In the genomic region with DNA sequence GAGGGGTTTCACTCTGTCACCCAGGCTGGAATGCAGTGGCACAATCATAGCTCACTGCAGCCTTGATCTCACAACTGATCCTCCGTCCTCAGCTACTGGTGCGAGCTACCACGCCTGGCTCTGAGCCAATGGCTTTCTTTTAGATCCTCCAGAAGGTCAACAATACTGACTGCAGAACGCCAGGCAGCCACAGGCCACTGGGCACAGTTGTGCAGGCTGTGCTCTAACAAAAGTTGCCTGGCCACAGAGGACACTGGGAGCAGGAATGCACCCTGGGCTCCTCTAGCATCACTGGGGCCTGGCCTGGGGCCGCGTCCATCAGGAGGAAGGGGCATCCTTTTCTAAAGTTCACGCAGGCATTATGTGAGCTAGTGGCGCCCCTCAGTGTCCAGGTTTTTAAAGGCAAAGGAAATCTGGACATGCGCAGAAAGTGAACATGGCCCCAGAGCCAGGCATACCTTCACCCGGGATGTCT, we compare ENCODE assay signal across 8 cellular contexts. TPM values are rescaled to one million over a fixed set of nuclear protein-coding genes. Genes with fewer than 3 reads are reported as not detected.
DNase-seq lines count a peak whose midpoint lies in the region; ATAC-seq and TF ChIP-seq lines count a peak whose summit lies in the region.

No MANE protein-coding gene starts in this region.

- no peaks in the 10 kb centered on the region for H3K79me1 ChIP-seq in IMR-90 (ENCODE audit: low read depth in 1 of 2, low read length in 2 of 2)

- H2BK20ac ChIP-seq in IMR-90 (ENCODE audit: low read depth, low read length), result no peak overlapping the region

- no peak overlapping the region for H3K27ac ChIP-seq in IMR-90 (ENCODE audit: insufficient read depth, low read length)
- no peak overlapping the region for H3K27ac ChIP-seq in right lobe of liver

- no TSS peak for BruUV-seq in IMR-90 (replicated peaks; lab: Mats Ljungman, UMichigan)

- ATAC-seq in IMR-90 (ENCODE audit: low read depth) (peak; percentile 55), right lobe of liver (peak in 1 of 4 donors; percentile 33), HG03097 (IDR thresholded peaks at IDR 0.05; ENCODE audit: low FRiP score, unreplicated experiment) (no peak), GM19324 (IDR thresholded peaks at IDR 0.05; ENCODE audit: low FRiP score, unreplicated experiment) (no peak)

- CTCF ChIA-PET in IMR-90 (lab: Yijun Ruan, JAX), result interaction anchor here (0.6 to 1.1 kb wide), 3 partner anchors 14 to 38 kb away, joined by 3 to 4 read pairs (median 4); no protein-coding TSS in a partner anchor

- no peak overlapping the region for H2BK5ac ChIP-seq in IMR-90 (ENCODE audit: low read depth, low read length, poor library complexity, severe bottlenecking)

- no peak overlapping the region for H3K18ac ChIP-seq in IMR-90 (ENCODE audit: low read depth, low read length)

- WGBS in IMR-90 (ENCODE audit: extremely low coverage in 2 of 2, insufficient read length in 1 of 2), 2 experiments, result 18% methylated on average over 6 of the region's 10 CpGs; no CpG with 5 or more reads in 1 of the 2 experiments
- WGBS in right lobe of liver (ENCODE audit: insufficient coverage, low coverage, low lambda C conversion rate, missing lambda C conversion rate), result 27% methylated on average over 7 of the region's 10 CpGs

- H3K4me3 ChIP-seq in IMR-90 (ENCODE audit: insufficient read depth, low read depth, low read length) (no peak overlapping the region), right lobe of liver (no peak overlapping the region)

- H4K20me1 ChIP-seq in IMR-90 (ENCODE audit: insufficient read depth, low read length), result no peaks in the 10 kb centered on the region

- H3K9me3 ChIP-seq in IMR-90 (ENCODE audit: control insufficient read depth, insufficient read depth, low read length), result no peaks in the 10 kb centered on the region; the same call in 1 of the 2 replicates
- no peaks in the 10 kb centered on the region for H3K9me3 ChIP-seq in right lobe of liver

- no peak overlapping the region for H2BK15ac ChIP-seq in IMR-90 (ENCODE audit: low read depth, low read length)

- H2AK5ac ChIP-seq in IMR-90 (ENCODE audit: low read depth, low read length), result no peak overlapping the region

- POLR2A ChIA-PET in IMR-90 (lab: Charles Lee; ENCODE audit: unreplicated experiment), result no interaction called here

- intact Hi-C loops in IMR-90 (cut with micrococcal nuclease) (loop anchor here (2.0 to 5.0 kb wide), 3 partner anchors 411 to 657 kb away; a partner anchor contains a TSS), right lobe of liver (cut with DNase I) (no loop called here)

- TF ChIP-seq POLR2A in IMR-90 (IDR thresholded peaks at IDR 0.05; ENCODE audit: low read depth, low read length) (no peak), right lobe of liver (IDR thresholded peaks at IDR 0.05) (no peak)

- dilution Hi-C loops in IMR-90 (cut with HindIII; ENCODE audit: low sequenced_read_pairs, unreplicated experiment), result no loop called here

- H4K5ac ChIP-seq in IMR-90 (ENCODE audit: low read depth, low read length), result no peak overlapping the region

- H4K8ac ChIP-seq in IMR-90 (ENCODE audit: low read depth in 2 of 2, low read length in 2 of 2), result no peak overlapping the region

- peak; percentile 52 for TF ChIP-seq CTCF in IMR-90 (conservative IDR thresholded peaks at IDR 0.05; ENCODE audit: low read depth, low read length)
- peak in 3 of 4 donors; percentile 12 to 20 (median 13) for TF ChIP-seq CTCF in right lobe of liver (IDR thresholded peaks at IDR 0.05)

- no peak overlapping the region for H2BK120ac ChIP-seq in IMR-90 (ENCODE audit: low read depth, low read length)

- H3K9ac ChIP-seq in IMR-90 (ENCODE audit: low read depth, low read length), result no peak overlapping the region

- peaks cover 6% of the 10 kb centered on the region for H3K4me1 ChIP-seq in IMR-90 (ENCODE audit: control insufficient read depth, insufficient read depth, low read length)
- no peaks in the 10 kb centered on the region for H3K4me1 ChIP-seq in right lobe of liver

- H3K23ac ChIP-seq in IMR-90 (ENCODE audit: low read depth, low read length), result no peak overlapping the region

- H3K14ac ChIP-seq in IMR-90 (replicated peaks; ENCODE audit: low read depth, low read length), result no peak overlapping the region

- peaks cover 13% of the 10 kb centered on the region for H3K9me1 ChIP-seq in IMR-90 (ENCODE audit: insufficient read depth, low read length)

- H3K27me3 ChIP-seq in IMR-90 (ENCODE audit: control insufficient read depth, insufficient read depth, low read length) (no peaks in the 10 kb centered on the region), right lobe of liver (no peaks in the 10 kb centered on the region)

- H3K4ac ChIP-seq in IMR-90 (ENCODE audit: low read depth, low read length), result no peak overlapping the region

- H3K36me3 ChIP-seq in IMR-90 (ENCODE audit: control insufficient read depth, insufficient read depth, low read length) (no peaks in the 10 kb centered on the region), right lobe of liver (no peaks in the 10 kb centered on the region)

- H3K4me2 ChIP-seq in IMR-90 (ENCODE audit: low read depth, low read length), result no peak overlapping the region

- DNase-seq in COLO668 (lab: John Stamatoyannopoulos, UW; ENCODE audit: unreplicated experiment) (peak; percentile 43), IMR-90 (peak; percentile 38), anterior cingulate cortex (lab: John Stamatoyannopoulos, UW) (peak in 35 of 58 donors; percentile 0 to 63 (median 13)), right lobe of liver (peak in 1 of 3 donors; percentile 27), AG08396 (ENCODE audit: low spot score) (no peak)
- DNase-seq in stimulated activated naive CD4-positive, alpha-beta T cell treated with Interleukin-2 at 50 U/mL for 16 hours (lab: John Stamatoyannopoulos, UW), result no peak

- H3K56ac ChIP-seq in IMR-90 (ENCODE audit: extremely low read depth, insufficient read depth, low read length), result no peak overlapping the region

- in situ Hi-C loops in IMR-90 (cut with MboI; ENCODE audit: low sequenced_read_pairs), result loop anchor here (10.0 kb wide), 1 partner anchor 409 kb away; no protein-coding TSS in a partner anchor

- H2AK9ac ChIP-seq in IMR-90 (replicated peaks; ENCODE audit: low read depth, low read length, poor library complexity), result no peak overlapping the region

- H4K91ac ChIP-seq in IMR-90 (ENCODE audit: insufficient read depth, low read depth, low read length), result no peak overlapping the region

- peak; percentile 59 for TF ChIP-seq RAD21 in IMR-90 (IDR thresholded peaks at IDR 0.05; ENCODE audit: low read length)

- peak overlapping the region; percentile 6 for H2AFZ ChIP-seq in IMR-90 (replicated peaks; ENCODE audit: low read length, poor library complexity)

TF ChIP-seq in IMR-90, 13 proteins besides CTCF, POLR2A, EP300 and RAD21:
- TF ChIP-seq FOS (IDR thresholded peaks at IDR 0.05; ENCODE audit: low read depth, low read length), result no peak
- no peak for TF ChIP-seq RFX5 (IDR thresholded peaks at IDR 0.05; ENCODE audit: low read depth, low read length)
- peak; percentile 37; the same call in 1 of the 2 replicates for TF ChIP-seq SMC3 (IDR thresholded peaks at IDR 0.05; ENCODE audit: low read depth, low read length)
TF ChIP-seq in IMR-90: peak in this region for 1.

RNA-seq across cellular contexts. Expression of a gene that starts 14.9 kb away (rescaled TPM):
- total RNA-seq in IMR-90 (2012; rRNA removed), result 3.3 and 4.1 TPM in 2 replicates
- 10.1 and 11.6 TPM in 2 replicates for polyA plus RNA-seq in IMR-90 (2012; rRNA removed)
- 16.1 and 17.2 TPM in 2 replicates for polyA plus RNA-seq in IMR-90 (2012; cell fraction: cytosol; rRNA removed)
- 12.9 and 36.2 TPM in 2 replicates for polyA plus RNA-seq in IMR-90 (2012; cell fraction: nucleus; rRNA removed; ENCODE audit: low replicate concordance)
- total RNA-seq in right lobe of liver, result 1 to 10 TPM; 1.7 to 6.1 (median 1.9) TPM

RNA-seq across cellular contexts. Expression of a gene that starts 17.9 kb away (rescaled TPM):
- total RNA-seq in IMR-90 (2012; rRNA removed), result 54.2 and 59.9 TPM in 2 replicates
- 50.8 and 60.0 TPM in 2 replicates for polyA plus RNA-seq in IMR-90 (2012; rRNA removed)
- 35.2 and 50.8 TPM in 2 replicates for polyA plus RNA-seq in IMR-90 (2012; cell fraction: cytosol; rRNA removed)
- polyA plus RNA-seq in IMR-90 (2012; cell fraction: nucleus; rRNA removed; ENCODE audit: low replicate concordance), result 80.0 and 116 TPM in 2 replicates
- total RNA-seq in right lobe of liver, result 10 to 100 TPM in 5 of 6 experiments, 1 to 10 TPM in 1; 9.9 to 30.4 (median 12.5) TPM

RNA-seq across cellular contexts. Expression of a gene that starts 23.9 kb away (rescaled TPM):
- total RNA-seq in IMR-90 (2012; rRNA removed) (12.2 and 12.8 TPM in 2 replicates), right lobe of liver (1 to 10 TPM in 1 of 6 experiments, under 1 TPM in 4, not detected in 1; 0.22 to 1.4 (median 0.37) TPM)
- 20.0 and 20.4 TPM in 2 replicates for polyA plus RNA-seq in IMR-90 (2012; rRNA removed)
- polyA plus RNA-seq in IMR-90 (2012; cell fraction: cytosol; rRNA removed), result 12.7 and 26.2 TPM in 2 replicates
- polyA plus RNA-seq in IMR-90 (2012; cell fraction: nucleus; rRNA removed; ENCODE audit: low replicate concordance), result 22.6 and 42.7 TPM in 2 replicates

RNA-seq across cellular contexts. Expression of a gene that starts 27.7 kb away (rescaled TPM):
- total RNA-seq in IMR-90 (2012; rRNA removed) (66.7 and 78.9 TPM in 2 replicates), right lobe of liver (100 to 1,000 TPM; 150 to 276 (median 225) TPM)
- 39.4 and 43.2 TPM in 2 replicates for polyA plus RNA-seq in IMR-90 (2012; rRNA removed)
- polyA plus RNA-seq in IMR-90 (2012; cell fraction: cytosol; rRNA removed), result 41.8 and 48.6 TPM in 2 replicates
- polyA plus RNA-seq in IMR-90 (2012; cell fraction: nucleus; rRNA removed; ENCODE audit: low replicate concordance), result 24.3 and 62.6 TPM in 2 replicates

RNA-seq across cellular contexts. Expression of a gene that starts 45.6 kb away (rescaled TPM):
- 8.3 and 11.3 TPM in 2 replicates for total RNA-seq in IMR-90 (2012; rRNA removed)
- 15.9 and 18.2 TPM in 2 replicates for polyA plus RNA-seq in IMR-90 (2012; rRNA removed)
- polyA plus RNA-seq in IMR-90 (2012; cell fraction: cytosol; rRNA removed), result 18.8 and 23.9 TPM in 2 replicates
- 17.2 and 33.1 TPM in 2 replicates for polyA plus RNA-seq in IMR-90 (2012; cell fraction: nucleus; rRNA removed; ENCODE audit: low replicate concordance)
- total RNA-seq in right lobe of liver, result 1 to 10 TPM; 4.3 to 7.5 (median 5.6) TPM

Comparison
In these comparisons a context has a peak if more than half of its experiments do, and no peak if none do; other contexts are left out.
1. DNase-seq: peak in COLO668 (single experiment), IMR-90 (single experiment) and anterior cingulate cortex (35 of 58); none in AG08396 (single experiment) and stimulated activated naive CD4-positive, alpha-beta T cell treated with Interleukin-2 at 50 U/mL for 16 hours (single experiment).